In the genomic region with DNA sequence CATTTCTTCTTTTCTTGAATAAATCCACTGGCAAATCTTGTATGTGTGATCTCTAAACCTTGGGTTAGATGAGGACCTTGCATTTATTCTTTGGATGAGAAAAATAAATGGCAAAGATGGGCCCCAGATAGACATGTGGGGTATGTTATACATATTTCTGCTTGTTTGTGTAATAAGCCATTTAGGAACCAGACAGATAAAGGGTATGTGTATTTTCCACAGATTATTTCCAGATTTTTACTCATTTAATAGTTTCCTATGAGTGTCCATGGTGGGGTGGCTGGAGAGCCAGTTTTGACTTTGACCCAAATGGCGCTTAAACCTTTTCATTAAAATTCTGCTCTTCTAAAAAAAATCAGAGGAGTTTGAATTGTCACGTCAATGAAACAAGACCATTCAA, we compare ENCODE assay signal across 6 cellular contexts.
"Had no signal": no experiment of that assay in that cellular context is flagged by ENCODE, and none has a peak within 500 bp of the region (broad histone marks: within the 10 kb centered on the region; RNA-seq: fewer than 3 reads in every experiment).

No MANE protein-coding gene starts in this region.

- DNase-seq: GM23248, GOT3, H7, H9, HCEC 1CT, HFFc6 had no signal
